2 cellular contexts compared by ENCODE assay signal in the genomic region with DNA sequence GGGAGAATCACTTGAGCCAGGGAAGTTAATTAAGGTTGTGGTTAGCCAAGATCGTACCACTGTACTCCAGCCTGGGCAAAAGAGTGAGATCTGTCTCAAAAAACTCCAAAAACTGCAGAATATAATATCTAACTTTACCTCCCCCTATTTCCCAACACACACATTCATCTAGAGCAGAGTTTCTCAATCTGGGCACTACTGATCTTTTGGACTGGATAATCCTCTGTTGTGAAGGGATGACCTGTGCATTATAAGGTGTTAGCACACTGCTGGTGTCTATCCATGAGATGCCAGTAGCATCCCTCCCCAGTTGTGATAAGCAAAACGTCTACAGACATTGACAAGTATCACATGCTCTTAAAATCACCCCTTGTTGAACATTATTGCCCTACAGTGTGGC.
TF ChIP-seq lines count a peak whose summit lies in the region.

No MANE protein-coding gene starts in this region.

TF ChIP-seq in IMR-90, 13 proteins besides CTCF, POLR2A, EP300 and RAD21 (continued from another document):
- TF ChIP-seq CHD1 (IDR thresholded peaks at IDR 0.05; ENCODE audit: low read depth, low read length) (no peak), MAFK (IDR thresholded peaks at IDR 0.05; ENCODE audit: low read depth, low read length) (no peak), SMC3 (IDR thresholded peaks at IDR 0.05; ENCODE audit: low read depth, low read length) (no peak), MAZ (IDR thresholded peaks at IDR 0.05; ENCODE audit: borderline replicate concordance, low read depth, low read length) (no peak), FOS (IDR thresholded peaks at IDR 0.05; ENCODE audit: low read depth, low read length) (no peak), RFX5 (IDR thresholded peaks at IDR 0.05; ENCODE audit: low read depth, low read length) (no peak), RCOR1 (IDR thresholded peaks at IDR 0.05; ENCODE audit: insufficient replicate concordance, low read length) (no peak)
- TF ChIP-seq, protein P1, sequence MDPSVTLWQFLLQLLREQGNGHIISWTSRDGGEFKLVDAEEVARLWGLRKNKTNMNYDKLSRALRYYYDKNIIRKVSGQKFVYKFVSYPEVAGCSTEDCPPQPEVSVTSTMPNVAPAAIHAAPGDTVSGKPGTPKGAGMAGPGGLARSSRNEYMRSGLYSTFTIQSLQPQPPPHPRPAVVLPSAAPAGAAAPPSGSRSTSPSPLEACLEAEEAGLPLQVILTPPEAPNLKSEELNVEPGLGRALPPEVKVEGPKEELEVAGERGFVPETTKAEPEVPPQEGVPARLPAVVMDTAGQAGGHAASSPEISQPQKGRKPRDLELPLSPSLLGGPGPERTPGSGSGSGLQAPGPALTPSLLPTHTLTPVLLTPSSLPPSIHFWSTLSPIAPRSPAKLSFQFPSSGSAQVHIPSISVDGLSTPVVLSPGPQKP (IDR thresholded peaks at IDR 0.05; ENCODE audit: borderline replicate concordance, low read depth, low read length), result no peak

TF ChIP-seq in HepG2, 621 proteins besides CTCF, POLR2A, EP300 and RAD21 (continued from another document and continues in another):
- TF ChIP-seq HNF4A (CRISPR knock-in tag; IDR thresholded peaks at IDR 0.05) (peak; percentile 91), ZNF263 (CRISPR knock-in tag; IDR thresholded peaks at IDR 0.05) (peak; percentile 37; the same call in 1 of the 2 replicates), KDM2A (CRISPR knock-in tag; IDR thresholded peaks at IDR 0.05; ENCODE audit: borderline replicate concordance, low read depth) (no peak), LCORL (IDR thresholded peaks at IDR 0.05) (no peak), LCORL (CRISPR knock-in tag; IDR thresholded peaks at IDR 0.05) (0 out of 2 replicates have a peak, but pooled peaks have one; percentile 23), HOXA5 (CRISPR knock-in tag; IDR thresholded peaks at IDR 0.05) (peak; percentile 60; the same call in 1 of the 2 replicates), ZNF737 (CRISPR knock-in tag; IDR thresholded peaks at IDR 0.05; ENCODE audit: borderline replicate concordance) (no peak), GATAD2A (CRISPR knock-in tag; IDR thresholded peaks at IDR 0.05) (peak; percentile 80), ATF2 (CRISPR knock-in tag; IDR thresholded peaks at IDR 0.05) (peak; percentile 46; the same call in 1 of the 2 replicates), ZBTB43 (CRISPR knock-in tag; conservative IDR thresholded peaks at IDR 0.05) (peak; percentile 55; the same call in 1 of the 2 replicates), MED1 (CRISPR knock-in tag; IDR thresholded peaks at IDR 0.05) (peak; percentile 56; the same call in 1 of the 2 replicates), PITX1 (CRISPR knock-in tag; IDR thresholded peaks at IDR 0.05) (0 out of 2 replicates have a peak, but pooled peaks have one; percentile 44), ZNF264 (CRISPR knock-in tag; IDR thresholded peaks at IDR 0.05) (peak; percentile 74), ZNF644 (CRISPR knock-in tag; IDR thresholded peaks at IDR 0.05; ENCODE audit: low read depth) (0 out of 2 replicates have a peak, but pooled peaks have one; percentile 11), TBX2 (CRISPR knock-in tag; IDR thresholded peaks at IDR 0.05; ENCODE audit: borderline replicate concordance) (peak; percentile 30; the same call in 1 of the 2 replicates), ATF4 (CRISPR knock-in tag; IDR thresholded peaks at IDR 0.05) (0 out of 4 replicates have a peak, but pooled peaks of 1 of the 2 experiments have one; percentile 18), CEBPG (CRISPR knock-in tag; IDR thresholded peaks at IDR 0.05) (peak; percentile 88), FOXJ3 (CRISPR knock-in tag; IDR thresholded peaks at IDR 0.05; ENCODE audit: borderline replicate concordance) (peak; percentile 17; the same call in 1 of the 2 replicates)
- TF ChIP-seq, protein P2, sequence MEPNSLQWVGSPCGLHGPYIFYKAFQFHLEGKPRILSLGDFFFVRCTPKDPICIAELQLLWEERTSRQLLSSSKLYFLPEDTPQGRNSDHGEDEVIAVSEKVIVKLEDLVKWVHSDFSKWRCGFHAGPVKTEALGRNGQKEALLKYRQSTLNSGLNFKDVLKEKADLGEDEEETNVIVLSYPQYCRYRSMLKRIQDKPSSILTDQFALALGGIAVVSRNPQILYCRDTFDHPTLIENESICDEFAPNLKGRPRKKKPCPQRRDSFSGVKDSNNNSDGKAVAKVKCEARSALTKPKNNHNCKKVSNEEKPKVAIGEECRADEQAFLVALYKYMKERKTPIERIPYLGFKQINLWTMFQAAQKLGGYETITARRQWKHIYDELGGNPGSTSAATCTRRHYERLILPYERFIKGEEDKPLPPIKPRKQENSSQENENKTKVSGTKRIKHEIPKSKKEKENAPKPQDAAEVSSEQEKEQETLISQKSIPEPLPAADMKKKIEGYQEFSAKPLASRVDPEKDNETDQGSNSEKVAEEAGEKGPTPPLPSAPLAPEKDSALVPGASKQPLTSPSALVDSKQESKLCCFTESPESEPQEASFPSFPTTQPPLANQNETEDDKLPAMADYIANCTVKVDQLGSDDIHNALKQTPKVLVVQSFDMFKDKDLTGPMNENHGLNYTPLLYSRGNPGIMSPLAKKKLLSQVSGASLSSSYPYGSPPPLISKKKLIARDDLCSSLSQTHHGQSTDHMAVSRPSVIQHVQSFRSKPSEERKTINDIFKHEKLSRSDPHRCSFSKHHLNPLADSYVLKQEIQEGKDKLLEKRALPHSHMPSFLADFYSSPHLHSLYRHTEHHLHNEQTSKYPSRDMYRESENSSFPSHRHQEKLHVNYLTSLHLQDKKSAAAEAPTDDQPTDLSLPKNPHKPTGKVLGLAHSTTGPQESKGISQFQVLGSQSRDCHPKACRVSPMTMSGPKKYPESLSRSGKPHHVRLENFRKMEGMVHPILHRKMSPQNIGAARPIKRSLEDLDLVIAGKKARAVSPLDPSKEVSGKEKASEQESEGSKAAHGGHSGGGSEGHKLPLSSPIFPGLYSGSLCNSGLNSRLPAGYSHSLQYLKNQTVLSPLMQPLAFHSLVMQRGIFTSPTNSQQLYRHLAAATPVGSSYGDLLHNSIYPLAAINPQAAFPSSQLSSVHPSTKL (CRISPR knock-in tag; IDR thresholded peaks at IDR 0.05), result peak; percentile 66
- TF ChIP-seq, protein P3, sequence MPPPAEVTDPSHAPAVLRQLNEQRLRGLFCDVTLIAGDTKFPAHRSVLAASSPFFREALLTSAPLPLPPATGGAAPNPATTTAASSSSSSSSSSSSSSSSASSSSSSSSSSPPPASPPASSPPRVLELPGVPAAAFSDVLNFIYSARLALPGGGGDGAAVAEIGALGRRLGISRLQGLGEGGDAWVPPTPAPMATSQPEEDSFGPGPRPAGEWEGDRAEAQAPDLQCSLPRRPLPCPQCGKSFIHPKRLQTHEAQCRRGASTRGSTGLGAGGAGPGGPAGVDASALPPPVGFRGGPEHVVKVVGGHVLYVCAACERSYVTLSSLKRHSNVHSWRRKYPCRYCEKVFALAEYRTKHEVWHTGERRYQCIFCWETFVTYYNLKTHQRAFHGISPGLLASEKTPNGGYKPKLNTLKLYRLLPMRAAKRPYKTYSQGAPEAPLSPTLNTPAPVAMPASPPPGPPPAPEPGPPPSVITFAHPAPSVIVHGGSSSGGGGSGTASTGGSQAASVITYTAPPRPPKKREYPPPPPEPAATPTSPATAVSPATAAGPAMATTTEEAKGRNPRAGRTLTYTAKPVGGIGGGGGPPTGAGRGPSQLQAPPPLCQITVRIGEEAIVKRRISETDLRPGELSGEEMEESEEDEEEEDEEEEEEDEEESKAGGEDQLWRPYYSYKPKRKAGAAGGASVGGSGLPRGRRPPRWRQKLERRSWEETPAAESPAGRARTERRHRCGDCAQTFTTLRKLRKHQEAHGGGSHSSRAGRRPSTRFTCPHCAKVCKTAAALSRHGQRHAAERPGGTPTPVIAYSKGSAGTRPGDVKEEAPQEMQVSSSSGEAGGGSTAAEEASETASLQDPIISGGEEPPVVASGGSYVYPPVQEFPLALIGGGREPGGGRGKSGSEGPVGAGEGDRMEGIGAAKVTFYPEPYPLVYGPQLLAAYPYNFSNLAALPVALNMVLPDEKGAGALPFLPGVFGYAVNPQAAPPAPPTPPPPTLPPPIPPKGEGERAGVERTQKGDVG (CRISPR knock-in tag; IDR thresholded peaks at IDR 0.05; ENCODE audit: borderline replicate concordance), result no peak
- TF ChIP-seq, protein P4, sequence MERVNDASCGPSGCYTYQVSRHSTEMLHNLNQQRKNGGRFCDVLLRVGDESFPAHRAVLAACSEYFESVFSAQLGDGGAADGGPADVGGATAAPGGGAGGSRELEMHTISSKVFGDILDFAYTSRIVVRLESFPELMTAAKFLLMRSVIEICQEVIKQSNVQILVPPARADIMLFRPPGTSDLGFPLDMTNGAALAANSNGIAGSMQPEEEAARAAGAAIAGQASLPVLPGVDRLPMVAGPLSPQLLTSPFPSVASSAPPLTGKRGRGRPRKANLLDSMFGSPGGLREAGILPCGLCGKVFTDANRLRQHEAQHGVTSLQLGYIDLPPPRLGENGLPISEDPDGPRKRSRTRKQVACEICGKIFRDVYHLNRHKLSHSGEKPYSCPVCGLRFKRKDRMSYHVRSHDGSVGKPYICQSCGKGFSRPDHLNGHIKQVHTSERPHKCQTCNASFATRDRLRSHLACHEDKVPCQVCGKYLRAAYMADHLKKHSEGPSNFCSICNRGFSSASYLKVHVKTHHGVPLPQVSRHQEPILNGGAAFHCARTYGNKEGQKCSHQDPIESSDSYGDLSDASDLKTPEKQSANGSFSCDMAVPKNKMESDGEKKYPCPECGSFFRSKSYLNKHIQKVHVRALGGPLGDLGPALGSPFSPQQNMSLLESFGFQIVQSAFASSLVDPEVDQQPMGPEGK (CRISPR knock-in tag; IDR thresholded peaks at IDR 0.05), result peak; percentile 26; the same call in 1 of the 2 replicates
- TF ChIP-seq, protein P5, sequence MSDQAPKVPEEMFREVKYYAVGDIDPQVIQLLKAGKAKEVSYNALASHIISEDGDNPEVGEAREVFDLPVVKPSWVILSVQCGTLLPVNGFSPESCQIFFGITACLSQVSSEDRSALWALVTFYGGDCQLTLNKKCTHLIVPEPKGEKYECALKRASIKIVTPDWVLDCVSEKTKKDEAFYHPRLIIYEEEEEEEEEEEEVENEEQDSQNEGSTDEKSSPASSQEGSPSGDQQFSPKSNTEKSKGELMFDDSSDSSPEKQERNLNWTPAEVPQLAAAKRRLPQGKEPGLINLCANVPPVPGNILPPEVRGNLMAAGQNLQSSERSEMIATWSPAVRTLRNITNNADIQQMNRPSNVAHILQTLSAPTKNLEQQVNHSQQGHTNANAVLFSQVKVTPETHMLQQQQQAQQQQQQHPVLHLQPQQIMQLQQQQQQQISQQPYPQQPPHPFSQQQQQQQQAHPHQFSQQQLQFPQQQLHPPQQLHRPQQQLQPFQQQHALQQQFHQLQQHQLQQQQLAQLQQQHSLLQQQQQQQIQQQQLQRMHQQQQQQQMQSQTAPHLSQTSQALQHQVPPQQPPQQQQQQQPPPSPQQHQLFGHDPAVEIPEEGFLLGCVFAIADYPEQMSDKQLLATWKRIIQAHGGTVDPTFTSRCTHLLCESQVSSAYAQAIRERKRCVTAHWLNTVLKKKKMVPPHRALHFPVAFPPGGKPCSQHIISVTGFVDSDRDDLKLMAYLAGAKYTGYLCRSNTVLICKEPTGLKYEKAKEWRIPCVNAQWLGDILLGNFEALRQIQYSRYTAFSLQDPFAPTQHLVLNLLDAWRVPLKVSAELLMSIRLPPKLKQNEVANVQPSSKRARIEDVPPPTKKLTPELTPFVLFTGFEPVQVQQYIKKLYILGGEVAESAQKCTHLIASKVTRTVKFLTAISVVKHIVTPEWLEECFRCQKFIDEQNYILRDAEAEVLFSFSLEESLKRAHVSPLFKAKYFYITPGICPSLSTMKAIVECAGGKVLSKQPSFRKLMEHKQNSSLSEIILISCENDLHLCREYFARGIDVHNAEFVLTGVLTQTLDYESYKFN (CRISPR knock-in tag; conservative IDR thresholded peaks at IDR 0.05), result peak; percentile 34; the same call in 1 of the 2 replicates
- TF ChIP-seq, protein P6, sequence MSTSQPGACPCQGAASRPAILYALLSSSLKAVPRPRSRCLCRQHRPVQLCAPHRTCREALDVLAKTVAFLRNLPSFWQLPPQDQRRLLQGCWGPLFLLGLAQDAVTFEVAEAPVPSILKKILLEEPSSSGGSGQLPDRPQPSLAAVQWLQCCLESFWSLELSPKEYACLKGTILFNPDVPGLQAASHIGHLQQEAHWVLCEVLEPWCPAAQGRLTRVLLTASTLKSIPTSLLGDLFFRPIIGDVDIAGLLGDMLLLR (CRISPR knock-in tag; IDR thresholded peaks at IDR 0.05), result no peak
- TF ChIP-seq, protein P7, sequence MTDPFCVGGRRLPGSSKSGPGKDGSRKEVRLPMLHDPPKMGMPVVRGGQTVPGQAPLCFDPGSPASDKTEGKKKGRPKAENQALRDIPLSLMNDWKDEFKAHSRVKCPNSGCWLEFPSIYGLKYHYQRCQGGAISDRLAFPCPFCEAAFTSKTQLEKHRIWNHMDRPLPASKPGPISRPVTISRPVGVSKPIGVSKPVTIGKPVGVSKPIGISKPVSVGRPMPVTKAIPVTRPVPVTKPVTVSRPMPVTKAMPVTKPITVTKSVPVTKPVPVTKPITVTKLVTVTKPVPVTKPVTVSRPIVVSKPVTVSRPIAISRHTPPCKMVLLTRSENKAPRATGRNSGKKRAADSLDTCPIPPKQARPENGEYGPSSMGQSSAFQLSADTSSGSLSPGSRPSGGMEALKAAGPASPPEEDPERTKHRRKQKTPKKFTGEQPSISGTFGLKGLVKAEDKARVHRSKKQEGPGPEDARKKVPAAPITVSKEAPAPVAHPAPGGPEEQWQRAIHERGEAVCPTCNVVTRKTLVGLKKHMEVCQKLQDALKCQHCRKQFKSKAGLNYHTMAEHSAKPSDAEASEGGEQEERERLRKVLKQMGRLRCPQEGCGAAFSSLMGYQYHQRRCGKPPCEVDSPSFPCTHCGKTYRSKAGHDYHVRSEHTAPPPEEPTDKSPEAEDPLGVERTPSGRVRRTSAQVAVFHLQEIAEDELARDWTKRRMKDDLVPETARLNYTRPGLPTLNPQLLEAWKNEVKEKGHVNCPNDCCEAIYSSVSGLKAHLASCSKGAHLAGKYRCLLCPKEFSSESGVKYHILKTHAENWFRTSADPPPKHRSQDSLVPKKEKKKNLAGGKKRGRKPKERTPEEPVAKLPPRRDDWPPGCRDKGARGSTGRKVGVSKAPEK (CRISPR knock-in tag; IDR thresholded peaks at IDR 0.05; ENCODE audit: borderline replicate concordance), result no peak
